21 cellular contexts compared by ENCODE assay signal in the genomic region with DNA sequence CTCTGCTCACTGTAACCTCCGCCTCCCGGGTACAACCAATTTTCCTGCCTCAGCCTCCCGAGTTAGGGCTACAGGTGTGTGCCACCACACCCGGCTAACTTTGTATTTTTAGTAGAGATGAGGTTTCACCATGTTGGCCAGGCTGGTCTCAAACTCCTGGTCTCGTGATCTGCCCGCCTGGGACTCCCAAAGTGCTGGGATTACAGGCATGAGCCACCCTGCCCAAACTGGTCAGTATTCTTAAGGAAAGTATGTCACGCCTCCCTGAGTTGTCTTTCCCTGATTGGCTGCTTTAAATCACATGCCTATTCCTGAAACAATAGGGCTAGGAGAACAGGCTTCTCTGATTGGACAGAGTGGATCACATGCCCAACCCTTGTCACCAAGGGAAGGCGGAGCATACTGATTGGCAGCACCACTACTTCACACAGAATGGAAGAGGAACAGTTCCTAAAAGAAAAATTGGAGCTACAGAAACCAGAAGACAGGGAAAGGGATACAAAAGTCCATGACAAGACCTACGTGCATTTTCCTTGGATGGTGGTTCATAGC. TPM values are rescaled to one million over a fixed set of nuclear protein-coding genes. Genes with fewer than 3 reads are reported as not detected.
A peak's percentile ranks its signal among the peaks of the same experiment; 100 is the strongest.
DNase-seq lines count a peak whose midpoint lies in the region; ATAC-seq and TF ChIP-seq lines count a peak whose summit lies in the region.
"Had no signal": no experiment of that assay in that cellular context is flagged by ENCODE, and none has a peak within 500 bp of the region (broad histone marks: within the 10 kb centered on the region; RNA-seq: fewer than 3 reads in every experiment).

No MANE protein-coding gene starts in this region.

- ATAC-seq in activated CD4-positive, CD25-positive, alpha-beta regulatory T cell treated with anti-CD3 and anti-CD28 coated beads, Interleukin-2, amount 50 U/mL, for 24 hours = no peak
- ATAC-seq in GM19324 (IDR thresholded peaks at IDR 0.05; ENCODE audit: low FRiP score, unreplicated experiment) = no peak
- ATAC-seq in left ventricle myocardium superior = no peak
- ATAC-seq: activated T-cell treated with anti-CD3 and anti-CD28 coated beads, Interleukin-2, amount 50 U/mL, for 72 hours; gastrocnemius medialis had no signal

- no peaks in the 10 kb centered on the region for H3K9me3 ChIP-seq in HEK293 (ENCODE audit: control insufficient read depth, insufficient read depth, low read depth, low read length)
- H3K9me3 ChIP-seq: gastrocnemius medialis had no signal

- no peaks in the 10 kb centered on the region for H3K36me3 ChIP-seq in HEK293 (ENCODE audit: control insufficient read depth in 2 of 2, insufficient read depth in 1 of 2, low read length in 2 of 2)
- H3K36me3 ChIP-seq: gastrocnemius medialis had no signal

- POLR2A ChIA-PET in HEK293 (lab: Yijun Ruan, JAX) = no interaction called here

- intact Hi-C loops in left ventricle myocardium superior (cut with micrococcal nuclease) = loop anchor here (10.0 kb wide), 1 partner anchor 208 kb away; no protein-coding TSS in a partner anchor

- CTCF ChIA-PET in HEK293 (lab: Yijun Ruan, JAX) = interaction anchor here (0.7 kb wide), 1 partner anchor 8 kb away, joined by 4 read pairs; no protein-coding TSS in a partner anchor

- TF ChIP-seq CTCF in HEK293 (tag by site-specific recombination; IDR thresholded peaks at IDR 0.05) = no peak

- no peak overlapping the region for H3K27ac ChIP-seq in HEK293 (ENCODE audit: extremely low read depth, low read depth, low read length)
- H3K27ac ChIP-seq: gastrocnemius medialis had no signal

- in situ Hi-C loops in SK-MEL-5 (cut with HindIII; ENCODE audit: low pct_unique_long_range_greater_than_20kb, low sequenced_read_pairs) = no loop called here

- peak; percentile 32 for DNase-seq in activated CD4-positive, CD25-positive, alpha-beta regulatory T cell treated with anti-CD3 and anti-CD28 coated beads, Interleukin-2, amount 50 U/mL, for 72 hours
- peak; percentile 33 for DNase-seq in SK-MEL-5 (ENCODE audit: low read depth, low spot score)
- peak; percentile 54 for DNase-seq in myocyte (ENCODE audit: low read depth)
- DNase-seq in left ventricle myocardium superior = no peak
- DNase-seq in foreskin melanocyte = no peak
- DNase-seq: activated CD4-positive, alpha-beta T cell treated with anti-CD3 and anti-CD28 coated beads for 4 hours; activated T-cell treated with anti-CD3 and anti-CD28 coated beads, Interleukin-2, amount 50 U/mL, for 72 hours; amniotic stem cell; gastrocnemius medialis; immature natural killer cell; NCI-H1694 treated with DMSO at 0.1 percent for 48 hours; NCI-H69; retina; RPMI8226; substantia nigra had no signal

- H3K4me1 ChIP-seq in HEK293 (ENCODE audit: control insufficient read depth, insufficient read depth, low read length) = peaks cover 14% of the 10 kb centered on the region

- H3K4me3 ChIP-seq in HEK293 (ENCODE audit: low read depth, low read length) = no peak overlapping the region
- H3K4me3 ChIP-seq: gastrocnemius medialis, lung had no signal

TF ChIP-seq in HEK293, 187 proteins besides CTCF, POLR2A, EP300 and RAD21:
- TF ChIP-seq, protein P1, sequence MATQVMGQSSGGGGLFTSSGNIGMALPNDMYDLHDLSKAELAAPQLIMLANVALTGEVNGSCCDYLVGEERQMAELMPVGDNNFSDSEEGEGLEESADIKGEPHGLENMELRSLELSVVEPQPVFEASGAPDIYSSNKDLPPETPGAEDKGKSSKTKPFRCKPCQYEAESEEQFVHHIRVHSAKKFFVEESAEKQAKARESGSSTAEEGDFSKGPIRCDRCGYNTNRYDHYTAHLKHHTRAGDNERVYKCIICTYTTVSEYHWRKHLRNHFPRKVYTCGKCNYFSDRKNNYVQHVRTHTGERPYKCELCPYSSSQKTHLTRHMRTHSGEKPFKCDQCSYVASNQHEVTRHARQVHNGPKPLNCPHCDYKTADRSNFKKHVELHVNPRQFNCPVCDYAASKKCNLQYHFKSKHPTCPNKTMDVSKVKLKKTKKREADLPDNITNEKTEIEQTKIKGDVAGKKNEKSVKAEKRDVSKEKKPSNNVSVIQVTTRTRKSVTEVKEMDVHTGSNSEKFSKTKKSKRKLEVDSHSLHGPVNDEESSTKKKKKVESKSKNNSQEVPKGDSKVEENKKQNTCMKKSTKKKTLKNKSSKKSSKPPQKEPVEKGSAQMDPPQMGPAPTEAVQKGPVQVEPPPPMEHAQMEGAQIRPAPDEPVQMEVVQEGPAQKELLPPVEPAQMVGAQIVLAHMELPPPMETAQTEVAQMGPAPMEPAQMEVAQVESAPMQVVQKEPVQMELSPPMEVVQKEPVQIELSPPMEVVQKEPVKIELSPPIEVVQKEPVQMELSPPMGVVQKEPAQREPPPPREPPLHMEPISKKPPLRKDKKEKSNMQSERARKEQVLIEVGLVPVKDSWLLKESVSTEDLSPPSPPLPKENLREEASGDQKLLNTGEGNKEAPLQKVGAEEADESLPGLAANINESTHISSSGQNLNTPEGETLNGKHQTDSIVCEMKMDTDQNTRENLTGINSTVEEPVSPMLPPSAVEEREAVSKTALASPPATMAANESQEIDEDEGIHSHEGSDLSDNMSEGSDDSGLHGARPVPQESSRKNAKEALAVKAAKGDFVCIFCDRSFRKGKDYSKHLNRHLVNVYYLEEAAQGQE (tag by site-specific recombination; IDR thresholded peaks at IDR 0.05) = no peak
- no peak for TF ChIP-seq BCL11A (tag by site-specific recombination; IDR thresholded peaks at IDR 0.05; ENCODE audit: low read depth)
- no peak for TF ChIP-seq ZNF211 (tag by site-specific recombination; IDR thresholded peaks at IDR 0.05; ENCODE audit: low read depth)
- TF ChIP-seq ZNF658 (tag by site-specific recombination; IDR thresholded peaks at IDR 0.05) = no peak
- no peak for TF ChIP-seq ZNF530 (tag by site-specific recombination; IDR thresholded peaks at IDR 0.05; ENCODE audit: low read depth)
- no peak for TF ChIP-seq ZNF202 (tag by site-specific recombination; IDR thresholded peaks at IDR 0.05; ENCODE audit: borderline replicate concordance)
- peak; percentile 33; the same call in 1 of the 2 replicates for TF ChIP-seq SP2 (tag by site-specific recombination; IDR thresholded peaks at IDR 0.05)
- TF ChIP-seq ZNF777 (tag by site-specific recombination; IDR thresholded peaks at IDR 0.05; ENCODE audit: borderline replicate concordance) = no peak

RNA-seq across cellular contexts. Expression of a gene that starts 17.6 kb away (rescaled TPM):
- 102 and 123 TPM in 2 replicates for total RNA-seq in SK-MEL-5 (2014; rRNA removed; shearing (Covaris generic))
- polyA plus RNA-seq in SK-MEL-5 (2015; cell fraction: cytosol; rRNA removed) = 72.4 and 106 TPM in 2 replicates
- polyA plus RNA-seq in SK-MEL-5 (2015; cell fraction: nucleus; rRNA removed) = 43.8 and 47.0 TPM in 2 replicates
- 88.6 and 220 TPM in 2 replicates for total RNA-seq in myocyte
- 133 TPM for polyA plus RNA-seq in myocyte (2012)
- total RNA-seq in left ventricle myocardium superior = 59.8 TPM

RNA-seq across cellular contexts. Expression of a gene that starts 21.0 kb away (rescaled TPM):
- total RNA-seq in SK-MEL-5 (2014; rRNA removed; shearing (Covaris generic)) = 6.8 and 12.4 TPM in 2 replicates
- 20.3 and 22.0 TPM in 2 replicates for polyA plus RNA-seq in SK-MEL-5 (2015; cell fraction: cytosol; rRNA removed)
- 15.0 and 15.2 TPM in 2 replicates for polyA plus RNA-seq in SK-MEL-5 (2015; cell fraction: nucleus; rRNA removed)
- total RNA-seq in myocyte = 15.6 and 18.0 TPM in 2 replicates
- 27.0 TPM for polyA plus RNA-seq in myocyte (2012)
- 26.8 TPM for total RNA-seq in left ventricle myocardium superior

RNA-seq across cellular contexts. Expression of a gene that starts 55.3 kb away (rescaled TPM):
- not detected in 2 replicates for total RNA-seq in SK-MEL-5 (2014; rRNA removed; shearing (Covaris generic))
- not detected in 2 replicates for polyA plus RNA-seq in SK-MEL-5 (2015; cell fraction: cytosol; rRNA removed)
- not detected in 2 replicates for polyA plus RNA-seq in SK-MEL-5 (2015; cell fraction: nucleus; rRNA removed)
- 0.36 TPM in 1 of 2 replicates, not detected in the other for total RNA-seq in myocyte
- 0.74 TPM for polyA plus RNA-seq in myocyte (2012)
- total RNA-seq in left ventricle myocardium superior = not detected
- polyA plus RNA-seq: IgD-negative memory B cell, immature natural killer cell, neural cell had no signal

Comparison
In these comparisons a context has a peak if more than half of its experiments do, and no peak if none do; other contexts are left out.
1. DNase-seq: peak in activated CD4-positive, CD25-positive, alpha-beta regulatory T cell treated with anti-CD3 and anti-CD28 coated beads, Interleukin-2, amount 50 U/mL, for 72 hours (single experiment), SK-MEL-5 (single experiment) and myocyte (single experiment); none in left ventricle myocardium superior (single experiment) and foreskin melanocyte (single experiment).